15 cellular contexts compared by ENCODE assay signal in the genomic region with DNA sequence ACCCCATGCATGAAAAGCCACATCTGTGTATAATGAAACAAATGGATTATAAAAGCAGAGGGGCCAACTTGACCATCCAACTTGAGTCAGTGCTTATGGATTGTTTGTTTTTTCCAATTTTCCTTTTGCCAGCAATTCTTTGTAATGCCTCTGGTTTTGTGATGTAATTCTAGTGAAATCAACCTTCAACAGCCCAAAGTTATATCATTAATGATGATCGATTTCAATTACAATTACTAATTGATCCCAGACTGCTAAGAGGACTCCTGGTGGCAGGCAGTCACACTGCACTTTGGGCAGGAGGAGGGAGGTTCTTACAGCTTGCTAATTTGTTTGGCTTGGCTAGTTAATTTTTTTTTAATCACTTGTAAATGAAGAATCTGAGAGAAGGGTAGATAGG.
DNase-seq lines count a peak whose midpoint lies in the region; FAIRE-seq and TF ChIP-seq lines count a peak whose summit lies in the region.
"Had no signal": no experiment of that assay in that cellular context is flagged by ENCODE, and none has a peak within 500 bp of the region (broad histone marks: within the 10 kb centered on the region; RNA-seq: fewer than 3 reads in every experiment).

No MANE protein-coding gene starts in this region.

- H3K4me1 ChIP-seq in keratinocyte (ENCODE audit: control insufficient read depth, extremely low read depth, insufficient read depth, low read length): no peaks in the 10 kb centered on the region

- peak; percentile 25 for TF ChIP-seq CTCF in D721Med (IDR thresholded peaks at IDR 0.05; ENCODE audit: insufficient read depth, missing control alignments)
- peak; percentile 19 for TF ChIP-seq CTCF in HL-60 (IDR thresholded peaks at IDR 0.05; ENCODE audit: insufficient read depth, low read length)
- TF ChIP-seq CTCF in astrocyte of the spinal cord (IDR thresholded peaks at IDR 0.05; ENCODE audit: low read depth, low read length): peak; percentile 32
- peak in 2 of 3 experiments; percentile 25 to 31 for TF ChIP-seq CTCF in keratinocyte (optimal IDR thresholded peaks at IDR 0.05 in 1 of 3, IDR thresholded peaks at IDR 0.05 in 1 of 3, conservative IDR thresholded peaks at IDR 0.05 in 1 of 3; ENCODE audit: extremely low read depth in 1 of 3, insufficient read depth in 2 of 3, low read length in 3 of 3)

- H3K27me3 ChIP-seq in HL-60 (ENCODE audit: insufficient read depth, poor library complexity, severe bottlenecking) (no peaks in the 10 kb centered on the region), keratinocyte (ENCODE audit: control insufficient read depth, extremely low read depth, insufficient read depth, low read length) (no peaks in the 10 kb centered on the region)

- H3K9me1 ChIP-seq in keratinocyte (ENCODE audit: control insufficient read depth, extremely low read depth, insufficient read depth, low read length): no peaks in the 10 kb centered on the region

- no peak for DNase-seq in D721Med (ENCODE audit: insufficient read length, low spot score)
- DNase-seq in HL-60 (ENCODE audit: low read depth in 1 of 2, low spot score in 1 of 2): no peak
- DNase-seq in astrocyte of the spinal cord (ENCODE audit: low read depth, low spot score): no peak
- DNase-seq in keratinocyte (ENCODE audit: low read depth, low spot score): no peak
- DNase-seq in caudate nucleus (lab: John Stamatoyannopoulos, UW): no peak
- no peak for DNase-seq in NCI-H1048 (lab: John Stamatoyannopoulos, UW)
- no peak for DNase-seq in stimulated activated CD4-positive, alpha-beta T cell treated with anti-CD3 and anti-CD28 coated beads, Interleukin-2, amount 100 ng/mL, for 24 hours
- no peak for DNase-seq in amygdala (lab: John Stamatoyannopoulos, UW)
- DNase-seq: activated CD4-positive, alpha-beta T cell treated with anti-CD3 and anti-CD28 coated beads, Interleukin-2, amount 50 U/mL, for 4 hours; activated gamma-delta T cell treated with Interleukin-2 at 50 U/mL for 16 hours; DMS153; NCI-H1105 treated with DMSO at 0.1 percent for 48 hours; NCI-H748 treated with DMSO at 0.1 percent for 48 hours had no signal

- FAIRE-seq in D721Med (lab: Jason Lieb, UNC) (no peak), keratinocyte (lab: Jason Lieb, UNC) (no peak)
- FAIRE-seq: GM18507 had no signal

- dilution Hi-C loops in keratinocyte (cut with MboI; ENCODE audit: extremely low pct_ligation_motif_present, low sequenced_read_pairs): no loop called here

- H2AFZ ChIP-seq in keratinocyte (ENCODE audit: control insufficient read depth, low read length): no peak overlapping the region

- H3K27ac ChIP-seq in HL-60 (replicated peaks) (no peak overlapping the region), keratinocyte (ENCODE audit: control insufficient read depth, insufficient read depth, low read length) (no peak overlapping the region), caudate nucleus (ENCODE audit: low read depth, low read length) (no peak overlapping the region)

- H3K9me3 ChIP-seq in keratinocyte (ENCODE audit: control insufficient read depth, low read depth, low read length): no peaks in the 10 kb centered on the region

- in situ Hi-C loops in astrocyte of the spinal cord (cut with HindIII; ENCODE audit: low sequenced_read_pairs): no loop called here

- no peaks in the 10 kb centered on the region for H4K20me1 ChIP-seq in keratinocyte (ENCODE audit: control insufficient read depth, extremely low read depth, insufficient read depth, low read length)

- no peaks in the 10 kb centered on the region for H3K79me2 ChIP-seq in keratinocyte (ENCODE audit: control insufficient read depth, insufficient read depth, low read length)

- no peaks in the 10 kb centered on the region for H3K36me3 ChIP-seq in keratinocyte (ENCODE audit: control insufficient read depth in 2 of 2, extremely low read depth in 1 of 2, insufficient read depth in 2 of 2, low read length in 2 of 2)

- H3K9ac ChIP-seq in keratinocyte (ENCODE audit: control insufficient read depth, extremely low read depth, insufficient read depth, low read length): no peak overlapping the region

- H3K4me3 ChIP-seq in HL-60 (replicated peaks; ENCODE audit: insufficient read depth, low read length) (no peak overlapping the region), astrocyte of the spinal cord (ENCODE audit: low read depth, low read length) (no peak overlapping the region), keratinocyte (ENCODE audit: control insufficient read depth in 2 of 3, extremely low read depth in 1 of 3, insufficient read depth in 2 of 3, low read depth in 1 of 3, low read length in 3 of 3) (no peak overlapping the region)
- H3K4me3 ChIP-seq: lung had no signal

- H3K4me2 ChIP-seq in keratinocyte (ENCODE audit: control insufficient read depth, extremely low read depth, insufficient read depth, low read depth, low read length): no peak overlapping the region
